ENCODE assay signal across 8 cellular contexts in the genomic region with DNA sequence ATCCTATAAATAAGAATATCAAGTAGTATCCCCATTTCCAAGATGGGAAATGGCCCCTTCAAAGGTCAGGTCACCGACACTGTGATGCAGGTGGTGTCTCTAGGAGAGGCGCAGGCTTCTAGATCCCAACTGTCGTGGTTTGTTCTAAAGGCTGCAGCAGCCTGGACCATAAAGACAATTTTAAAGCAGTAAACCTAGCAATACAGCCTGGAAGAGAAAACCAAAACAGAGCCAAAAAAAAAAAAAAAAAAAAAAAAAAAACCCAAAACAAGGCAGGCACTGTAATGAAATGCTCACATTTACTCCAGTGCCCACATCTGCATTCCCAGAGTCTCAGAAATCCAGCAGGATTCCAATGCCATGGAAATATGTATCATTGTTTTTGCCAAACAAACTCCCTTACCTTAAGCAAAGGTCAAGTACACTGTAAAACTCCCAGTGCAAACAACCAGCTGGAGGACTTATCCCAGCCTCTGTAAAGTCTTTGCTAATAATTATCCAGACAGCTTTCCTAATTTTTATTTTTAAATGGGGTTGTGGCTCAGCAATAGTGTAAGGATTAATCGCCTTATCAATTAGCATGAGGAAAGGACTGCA.
DNase-seq lines count a peak whose midpoint lies in the region; ATAC-seq and TF ChIP-seq lines count a peak whose summit lies in the region.

No MANE protein-coding gene starts in this region.

- H3F3A ChIP-seq in PC-9 (ENCODE audit: insufficient read depth, low read depth): peaks cover 17% of the 10 kb centered on the region; the same call in 1 of the 2 replicates

- no peak for TF ChIP-seq CTCF in PC-9 (conservative IDR thresholded peaks at IDR 0.05)

- no peaks in the 10 kb centered on the region for H3K9me3 ChIP-seq in PC-9 (ENCODE audit: insufficient read depth, low read depth)

- peak overlapping the region; percentile 61 for H3K27ac ChIP-seq in PC-9

- H4K20me1 ChIP-seq in PC-9 (ENCODE audit: insufficient read depth): no peaks in the 10 kb centered on the region

- ATAC-seq in GM21526 (IDR thresholded peaks at IDR 0.05; ENCODE audit: low FRiP score, unreplicated experiment) (peak; percentile 8), Right ventricle myocardium superior (ENCODE audit: poor library complexity) (peak; percentile 27), sciatic nerve (peak; percentile 2), GM19351 (IDR thresholded peaks at IDR 0.05; ENCODE audit: unreplicated experiment) (no peak)

- BruUV-seq in PC-9 (replicated peaks; lab: Mats Ljungman, UMichigan): no TSS peak

- CTCF ChIA-PET in PC-9 (lab: Charles Lee): no interaction called here

- peaks cover 29% of the 10 kb centered on the region for H3K4me1 ChIP-seq in PC-9 (replicated peaks; ENCODE audit: insufficient read depth)

- intact Hi-C loops in PC-9 (cut with micrococcal nuclease; ENCODE audit: unreplicated experiment) (loop anchor here (1.0 kb wide), 1 partner anchor 57 kb away; no protein-coding TSS in a partner anchor), Right ventricle myocardium superior (cut with DNase I) (no loop called here), sciatic nerve (cut with DNase I) (no loop called here)

- H3K79me2 ChIP-seq in PC-9 (ENCODE audit: low read depth): peaks cover 7% of the 10 kb centered on the region; the same call in 1 of the 2 replicates

- POLR2A ChIA-PET in PC-9 (lab: Charles Lee; ENCODE audit: unreplicated experiment): interaction anchor here (0.5 kb wide), 1 partner anchor 58 kb away, joined by 4 read pairs; no protein-coding TSS in a partner anchor

- no peaks in the 10 kb centered on the region for H3K36me3 ChIP-seq in PC-9 (ENCODE audit: low read depth)

- H3K9me2 ChIP-seq in PC-9 (ENCODE audit: insufficient read depth): no peaks in the 10 kb centered on the region

- peak overlapping the region; percentile 80 for H3K4me2 ChIP-seq in PC-9

- DNase-seq in PC-9: peak in 1 of 2 experiments; percentile 58
- DNase-seq in Right ventricle myocardium superior: no peak
- no peak for DNase-seq in sciatic nerve (ENCODE audit: low spot score)
- no peak for DNase-seq in central memory CD4-positive, alpha-beta T cell
- DNase-seq in medulla oblongata (ENCODE audit: extremely low spot score): no peak
- DNase-seq in OCI-M2 (lab: John Stamatoyannopoulos, UW; ENCODE audit: unreplicated experiment): no peak

- peak overlapping the region; percentile 56; the same call in 1 of the 2 replicates for H3K4me3 ChIP-seq in PC-9

- peak overlapping the region; percentile 80; the same call in 1 of the 2 replicates for H2AFZ ChIP-seq in PC-9

- no peaks in the 10 kb centered on the region for H3K27me3 ChIP-seq in PC-9 (ENCODE audit: insufficient read depth, low read depth)
